In genomic region chr9:84471816-84472215, GRCh38 we compare ENCODE assay signal across 35 cellular contexts.
"Had no signal": no experiment of that assay in that cellular context is flagged by ENCODE, and none has a peak within 500 bp of the region (broad histone marks: within the 10 kb centered on the region; RNA-seq: fewer than 3 reads in every experiment).

No MANE protein-coding gene starts in this region.

- H3K36me3 ChIP-seq: ascending aorta, Peyer's patch, SJCRH30, WERI-Rb-1 had no signal

- DNase-seq: activated CD4-positive, alpha-beta T cell treated with anti-CD3 and anti-CD28 coated beads for 1 hour; activated CD4-positive, alpha-beta T cell treated with anti-CD3 and anti-CD28 coated beads for 48 hours; activated CD4-positive, alpha-beta T cell treated with anti-CD3 and anti-CD28 coated beads, Interleukin-2, amount 50 U/mL, for 4 hours; activated CD4-positive, CD25-positive, alpha-beta regulatory T cell; activated CD8-positive, alpha-beta T cell treated with anti-CD3 and anti-CD28 coated beads for 36 hours; activated effector memory CD4-positive, alpha-beta T cell treated with anti-CD3 and anti-CD28 coated beads, Interleukin-2, amount 50 U/mL, for 16 hours; activated naive CD4-positive, alpha-beta T cell treated with Interleukin-2 at 50 U/mL for 16 hours; activated naive CD8-positive, alpha-beta T cell treated with anti-CD3 and anti-CD28 coated beads, Interleukin-2, amount 10 ng/mL, durations not matched to agents 7 days and 5 days; activated T-cell treated with anti-CD3 and anti-CD28 coated beads, Interleukin-2, amount 50 U/mL, for 1 hour; activated T-cell treated with anti-CD3 and anti-CD28 coated beads, Interleukin-2, amount 50 U/mL, for 72 hours; amygdala; MM.1S; MV-4-11; NCI-H1092; NCI-H146; NCI-H187; NCI-H2029 treated with DMSO at 0.1 percent for 48 hours; NCI-H2107; NCI-H2171; NCI-H510A; NCI-H526; NCI-H748 treated with DMSO at 0.1 percent for 48 hours; NK-92 treated with Interleukin-12 subunit alpha and Interleukin-12 subunit beta, amount 100 ng/mL, for 24 hours; PC-3; Peyer's patch; SHP77; SJCRH30; T1000; WERI-Rb-1 had no signal

- H3K27ac Mint-ChIP-seq: activated CD8-positive, alpha-beta T cell treated with anti-CD3 and anti-CD28 coated beads for 36 hours; activated naive CD4-positive, alpha-beta T cell treated with anti-CD3 and anti-CD28 coated beads, Interleukin-2, amount 50 U/mL, for 24 hours; activated naive CD8-positive, alpha-beta T cell treated with anti-CD3 and anti-CD28 coated beads, Interleukin-2, amount 10 ng/mL, durations not matched to agents 7 days and 5 days; activated T-cell treated with anti-CD3 and anti-CD28 coated beads, Interleukin-2, amount 50 U/mL, for 72 hours; activated T-helper 17 cell treated with anti-CD3 and anti-CD28 coated beads, Interleukin-2, amount 50 U/mL, for 72 hours had no signal

- H3K27me3 ChIP-seq: ascending aorta, Peyer's patch, SJCRH30 had no signal

- H3K9me3 ChIP-seq: ascending aorta, Peyer's patch, SJCRH30 had no signal

- H3K27ac ChIP-seq: ascending aorta, KMS-11, Peyer's patch, RWPE1, SJCRH30, SK-N-MC, WERI-Rb-1 had no signal

- H3K4me1 Mint-ChIP-seq: activated naive CD4-positive, alpha-beta T cell treated with anti-CD3 and anti-CD28 coated beads, Interleukin-2, amount 50 U/mL, for 24 hours; activated naive CD8-positive, alpha-beta T cell treated with anti-CD3 and anti-CD28 coated beads, Interleukin-2, amount 10 ng/mL, durations not matched to agents 7 days and 5 days; activated T-helper 17 cell treated with anti-CD3 and anti-CD28 coated beads, Interleukin-2, amount 50 U/mL, for 72 hours had no signal

- H3K4me3 ChIP-seq: ascending aorta, Peyer's patch, SJCRH30, SK-N-MC had no signal

- ATAC-seq: activated CD8-positive, alpha-beta T cell treated with anti-CD3 and anti-CD28 coated beads for 36 hours; activated T-cell treated with anti-CD3 and anti-CD28 coated beads, Interleukin-2, amount 50 U/mL, for 72 hours; activated T-helper 17 cell treated with anti-CD3 and anti-CD28 coated beads, Interleukin-2, amount 50 U/mL, for 72 hours; PC-3 had no signal

- H3K27me3 Mint-ChIP-seq: activated CD8-positive, alpha-beta T cell treated with anti-CD3 and anti-CD28 coated beads for 36 hours; activated naive CD8-positive, alpha-beta T cell treated with anti-CD3 and anti-CD28 coated beads, Interleukin-2, amount 10 ng/mL, durations not matched to agents 7 days and 5 days had no signal

- H3K36me3 Mint-ChIP-seq: activated naive CD4-positive, alpha-beta T cell treated with anti-CD3 and anti-CD28 coated beads, Interleukin-2, amount 50 U/mL, for 24 hours; activated naive CD8-positive, alpha-beta T cell treated with anti-CD3 and anti-CD28 coated beads, Interleukin-2, amount 10 ng/mL, durations not matched to agents 7 days and 5 days had no signal

- H3K9me3 Mint-ChIP-seq: activated naive CD4-positive, alpha-beta T cell treated with anti-CD3 and anti-CD28 coated beads, Interleukin-2, amount 50 U/mL, for 24 hours had no signal

- H3K4me3 Mint-ChIP-seq: activated CD8-positive, alpha-beta T cell treated with anti-CD3 and anti-CD28 coated beads for 36 hours; activated naive CD4-positive, alpha-beta T cell treated with anti-CD3 and anti-CD28 coated beads, Interleukin-2, amount 50 U/mL, for 24 hours; activated naive CD8-positive, alpha-beta T cell treated with anti-CD3 and anti-CD28 coated beads, Interleukin-2, amount 10 ng/mL, durations not matched to agents 7 days and 5 days; activated T-cell treated with anti-CD3 and anti-CD28 coated beads, Interleukin-2, amount 50 U/mL, for 72 hours; activated T-helper 17 cell treated with anti-CD3 and anti-CD28 coated beads, Interleukin-2, amount 50 U/mL, for 72 hours had no signal

- H3K4me1 ChIP-seq: ascending aorta, Peyer's patch, SJCRH30 had no signal
